In genomic region chr5:73280821-73281746, GRCh38 we compare ENCODE assay signal across 8 cellular contexts.
DNase-seq lines count a peak whose midpoint lies in the region; ATAC-seq, FAIRE-seq and TF ChIP-seq lines count a peak whose summit lies in the region.

No MANE protein-coding gene starts in this region.

- H3K9me3 ChIP-seq in endothelial cell of umbilical vein (replicated peaks; ENCODE audit: control insufficient read depth, insufficient read depth, low read length) (no peaks in the 10 kb centered on the region), testis (no peaks in the 10 kb centered on the region)

- peak overlapping the region; percentile 30 for H3K27ac ChIP-seq in endothelial cell of umbilical vein (ENCODE audit: insufficient read depth, low read depth, low read length)
- no peak overlapping the region for H3K27ac ChIP-seq in testis

- H3K4me3 ChIP-seq in endothelial cell of umbilical vein (replicated peaks in 1 of 3; ENCODE audit: insufficient read depth in 1 of 3, low read depth in 1 of 3, low read length in 3 of 3): peak overlapping the region in 1 of 3 experiments; percentile 12
- no peak overlapping the region for H3K4me3 ChIP-seq in testis

- no peak overlapping the region for H2AFZ ChIP-seq in endothelial cell of umbilical vein (ENCODE audit: low read depth, low read length)

- H3K4me1 ChIP-seq in endothelial cell of umbilical vein (ENCODE audit: control insufficient read depth, extremely low read depth, insufficient read depth, low read length) (peaks cover 17% of the 10 kb centered on the region), testis (no peaks in the 10 kb centered on the region)

- TF ChIP-seq CTCF in endothelial cell of umbilical vein (IDR thresholded peaks at IDR 0.05; ENCODE audit: extremely low read depth in 1 of 2, insufficient read depth in 1 of 2, low read depth in 1 of 2, low read length in 2 of 2) (no peak), testis (IDR thresholded peaks at IDR 0.05) (no peak), GM10266 (IDR thresholded peaks at IDR 0.05; ENCODE audit: control insufficient read depth, insufficient read depth, low read depth, missing control alignments) (no peak)

- TF ChIP-seq POLR2A in endothelial cell of umbilical vein (IDR thresholded peaks at IDR 0.05; ENCODE audit: low read depth, low read length) (no peak), testis (IDR thresholded peaks at IDR 0.05) (no peak)

- WGBS in testis, 2 donors: 66 to 68% methylated on average over 20 of the region's 20 CpGs

- H3K4me2 ChIP-seq in endothelial cell of umbilical vein (ENCODE audit: insufficient read depth, low read length): peak overlapping the region; percentile 68

- H3K9ac ChIP-seq in endothelial cell of umbilical vein (replicated peaks; ENCODE audit: extremely low read depth, insufficient read depth, low read length): no peak overlapping the region

- no TSS peak for BruUV-seq in endothelial cell of umbilical vein (replicated peaks; lab: Mats Ljungman, UMichigan)

- no peak for ATAC-seq in GM19351 (IDR thresholded peaks at IDR 0.05; ENCODE audit: unreplicated experiment)

- intact Hi-C loops in endothelial cell of umbilical vein (cut with micrococcal nuclease) (loop anchor here (1.0 to 5.0 kb wide), 2 partner anchors 64 to 89 kb away; no protein-coding TSS in a partner anchor), testis (cut with DNase I; ENCODE audit: low total_unique reads) (no loop called here)

- DNase-seq in HPDE6-E6E7 (ENCODE audit: extremely low spot score): peak; percentile 49
- peak; percentile 68 for DNase-seq in NCI-H510A treated with DMSO at 0.1 percent for 48 hours (lab: John Stamatoyannopoulos, UW)
- DNase-seq in endothelial cell of umbilical vein (ENCODE audit: low read depth, low spot score): peak; percentile 99
- DNase-seq in smooth muscle cell of the brain vasculature (ENCODE audit: low read depth, low spot score): peak; percentile 77
- DNase-seq in testis: no peak
- DNase-seq in GM10266 (ENCODE audit: extremely low spot score): no peak
- no peak for DNase-seq in GOT3 (lab: John Stamatoyannopoulos, UW)

- peak; percentile 98 for FAIRE-seq in endothelial cell of umbilical vein (lab: Jason Lieb, UNC)

- CTCF ChIA-PET in endothelial cell of umbilical vein (lab: Charles Lee): interaction anchor here (0.6 to 1.8 kb wide), 8 partner anchors 14 to 267 kb away, joined by 3 to 11 read pairs (median 3); no protein-coding TSS in a partner anchor

- H3K36me3 ChIP-seq in endothelial cell of umbilical vein (ENCODE audit: control insufficient read depth in 2 of 2, extremely low read depth in 1 of 2, insufficient read depth in 2 of 2, low read length in 2 of 2): no peaks in the 10 kb centered on the region
- no peaks in the 10 kb centered on the region for H3K36me3 ChIP-seq in testis (ENCODE audit: low read depth, missing control alignments)

- no peaks in the 10 kb centered on the region for H3K9me1 ChIP-seq in endothelial cell of umbilical vein (replicated peaks; ENCODE audit: control insufficient read depth, extremely low read depth, insufficient read depth, low read length)

- H3K79me2 ChIP-seq in endothelial cell of umbilical vein (ENCODE audit: control insufficient read depth, insufficient read depth, low read length): no peaks in the 10 kb centered on the region

- dilution Hi-C loops in endothelial cell of umbilical vein (cut with MboI; ENCODE audit: extremely low pct_ligation_motif_present, low sequenced_read_pairs): no loop called here

- H4K20me1 ChIP-seq in endothelial cell of umbilical vein (replicated peaks; ENCODE audit: control insufficient read depth, extremely low read depth, insufficient read depth, low read length): no peaks in the 10 kb centered on the region

- POLR2A ChIA-PET in endothelial cell of umbilical vein (lab: Charles Lee): no interaction called here

- peaks cover 30 to 40% of the 10 kb centered on the region in 2 experiments for H3K27me3 ChIP-seq in endothelial cell of umbilical vein (ENCODE audit: control insufficient read depth in 2 of 2, insufficient read depth in 2 of 2, low read length in 2 of 2)
- H3K27me3 ChIP-seq in testis: no peaks in the 10 kb centered on the region

TF ChIP-seq in endothelial cell of umbilical vein, 7 proteins besides CTCF, POLR2A, EP300 and RAD21:
- TF ChIP-seq FOS (IDR thresholded peaks at IDR 0.05; ENCODE audit: borderline replicate concordance, insufficient read depth, low read length): peak; percentile 63
- TF ChIP-seq GATA2 (IDR thresholded peaks at IDR 0.05; ENCODE audit: insufficient read depth, insufficient read length, low read depth, low read length): peak; percentile 55
- TF ChIP-seq POLR2AphosphoS5 (IDR thresholded peaks at IDR 0.05; ENCODE audit: insufficient read depth, low read depth, low read length): peak; percentile 93
- TF ChIP-seq JUN (IDR thresholded peaks at IDR 0.05; ENCODE audit: borderline replicate concordance, insufficient read depth, insufficient read length, low read depth): peak; percentile 71
- no peak for TF ChIP-seq MAX (IDR thresholded peaks at IDR 0.05; ENCODE audit: insufficient read depth, insufficient read length)

Comparison
In these comparisons a context has a peak if more than half of its experiments do, and no peak if none do; other contexts are left out.
1. DNase-seq: peak in HPDE6-E6E7 (single experiment), NCI-H510A treated with DMSO at 0.1 percent for 48 hours (single experiment), endothelial cell of umbilical vein (single experiment) and smooth muscle cell of the brain vasculature (single experiment); none in testis (single experiment), GM10266 (single experiment) and GOT3 (single experiment).